28 cellular contexts compared by ENCODE assay signal in genomic region chr20:12108842-12109241, GRCh38.
"Had no signal": no experiment of that assay in that cellular context is flagged by ENCODE, and none has a peak within 500 bp of the region (broad histone marks: within the 10 kb centered on the region; RNA-seq: fewer than 3 reads in every experiment).

No MANE protein-coding gene starts in this region.

- H3K27ac Mint-ChIP-seq: stimulated activated effector memory CD8-positive, alpha-beta T cell treated with anti-CD3 and anti-CD28 coated beads, Interleukin-12 subunit alpha, Interleukin-12 subunit beta, amount 100 ng/mL, for 72 hours; stimulated activated memory B cell treated with anti-CD40 and anti-IgM and Interleukin-4, amounts not matched to agents 10 μg/mL and 1 μg/mL and 100 μg/mL, for 72 hours; stimulated activated naive B cell treated with anti-CD40 and anti-IgM and Interleukin-4, amounts not matched to agents 10 μg/mL and 1 μg/mL and 100 μg/mL, for 72 hours; stimulated activated naive CD8-positive, alpha-beta T cell treated with anti-CD3 and anti-CD28 coated beads, Interleukin-15, amount 100 ng/mL, for 72 hours; stimulated activated naive CD8-positive, alpha-beta T cell treated with anti-CD3 and anti-CD28 coated beads, Interleukin-15, Interleukin-2, amounts not matched to agents 100 ng/mL and 50 ng/mL, for 24 hours; type B pancreatic cell had no signal

- H3K4me3 Mint-ChIP-seq: stimulated activated effector memory CD8-positive, alpha-beta T cell treated with anti-CD3 and anti-CD28 coated beads, Interleukin-12 subunit alpha, Interleukin-12 subunit beta, amount 100 ng/mL, for 72 hours; stimulated activated memory B cell treated with anti-CD40 and anti-IgM and Interleukin-4, amounts not matched to agents 10 μg/mL and 1 μg/mL and 100 μg/mL, for 72 hours; stimulated activated naive B cell treated with anti-CD40 and anti-IgM and Interleukin-4, amounts not matched to agents 10 μg/mL and 1 μg/mL and 100 μg/mL, for 72 hours; stimulated activated naive CD8-positive, alpha-beta T cell treated with anti-CD3 and anti-CD28 coated beads, Interleukin-15, amount 100 ng/mL, for 72 hours; stimulated activated naive CD8-positive, alpha-beta T cell treated with anti-CD3 and anti-CD28 coated beads, Interleukin-15, Interleukin-2, amounts not matched to agents 100 ng/mL and 50 ng/mL, for 24 hours; type B pancreatic cell had no signal

- H3K36me3 ChIP-seq: stomach, suprapubic skin, thoracic aorta, thyroid gland, tibial artery, tibial nerve, transverse colon, upper lobe of left lung, upper lobe of right lung, uterus, vagina had no signal

- H3K9me3 ChIP-seq: suprapubic skin, testis, thoracic aorta, thyroid gland, tibial artery, transverse colon, upper lobe of left lung, upper lobe of right lung had no signal

- H3K4me3 ChIP-seq: stomach, suprapubic skin, testis, thoracic aorta, thyroid gland, tibial artery, tibial nerve, transverse colon, upper lobe of left lung, upper lobe of right lung, uterus, vagina had no signal

- H3K27ac ChIP-seq: stomach, suprapubic skin, testis, thoracic aorta, thyroid gland, tibial artery, tibial nerve, transverse colon, upper lobe of left lung, upper lobe of right lung, uterus, vagina had no signal

- FAIRE-seq: urothelium cell line had no signal

- H3K36me3 Mint-ChIP-seq: stimulated activated effector memory CD8-positive, alpha-beta T cell treated with anti-CD3 and anti-CD28 coated beads, Interleukin-12 subunit alpha, Interleukin-12 subunit beta, amount 100 ng/mL, for 72 hours; stimulated activated memory B cell treated with anti-CD40 and anti-IgM and Interleukin-4, amounts not matched to agents 10 μg/mL and 1 μg/mL and 100 μg/mL, for 72 hours; stimulated activated naive B cell treated with anti-CD40 and anti-IgM and Interleukin-4, amounts not matched to agents 10 μg/mL and 1 μg/mL and 100 μg/mL, for 72 hours; type B pancreatic cell had no signal

- H3K4me1 Mint-ChIP-seq: stimulated activated effector memory CD8-positive, alpha-beta T cell treated with anti-CD3 and anti-CD28 coated beads, Interleukin-12 subunit alpha, Interleukin-12 subunit beta, amount 100 ng/mL, for 72 hours; stimulated activated memory B cell treated with anti-CD40 and anti-IgM and Interleukin-4, amounts not matched to agents 10 μg/mL and 1 μg/mL and 100 μg/mL, for 72 hours; stimulated activated naive CD8-positive, alpha-beta T cell treated with anti-CD3 and anti-CD28 coated beads, Interleukin-15, amount 100 ng/mL, for 72 hours had no signal

- DNase-seq: stimulated activated CD4-positive, alpha-beta T cell treated with anti-CD3 and anti-CD28 coated beads, Interleukin-2, amount 100 ng/mL, for 48 hours; stimulated activated CD4-positive, alpha-beta T cell treated with anti-CD3 and anti-CD28 coated beads, Interleukin-4, amount 100 ng/mL, for 1 hour; stimulated activated CD4-positive, alpha-beta T cell treated with anti-CD3 and anti-CD28 coated beads, Interleukin-4, amount 100 ng/mL, for 24 hours; stimulated activated CD4-positive, alpha-beta T cell treated with anti-CD3 and anti-CD28 coated beads, Interleukin-4, amount 100 ng/mL, for 4 hours; stimulated activated CD8-positive, alpha-beta memory T cell treated with anti-CD3 and anti-CD28 coated beads, Interleukin-4, amount 100 ng/mL, for 48 hours; stimulated activated naive B cell treated with anti-CD40 and anti-IgM and Interleukin-4, amounts not matched to agents 10 μg/mL and 1 μg/mL and 100 μg/mL, for 72 hours; stimulated activated naive CD4-positive, alpha-beta T cell; stimulated activated naive CD4-positive, alpha-beta T cell treated with Interleukin-2 at 50 U/mL for 16 hours; stimulated activated naive CD8-positive, alpha-beta T cell treated with anti-CD3 and anti-CD28 coated beads, Interleukin-15, amount 100 ng/mL, for 72 hours; stimulated activated naive CD8-positive, alpha-beta T cell treated with anti-CD3 and anti-CD28 coated beads, Interleukin-15, Interleukin-2, amounts not matched to agents 100 U/mL and 50 U/mL, for 24 hours; stomach; substantia nigra; testis; thyroid gland; tibial artery; transverse colon; upper lobe of right lung; uterus had no signal

- H3K27me3 Mint-ChIP-seq: stimulated activated memory B cell treated with anti-CD40 and anti-IgM and Interleukin-4, amounts not matched to agents 10 μg/mL and 1 μg/mL and 100 μg/mL, for 72 hours; stimulated activated naive CD8-positive, alpha-beta T cell treated with anti-CD3 and anti-CD28 coated beads, Interleukin-15, amount 100 ng/mL, for 72 hours; stimulated activated naive CD8-positive, alpha-beta T cell treated with anti-CD3 and anti-CD28 coated beads, Interleukin-15, Interleukin-2, amounts not matched to agents 100 ng/mL and 50 ng/mL, for 24 hours had no signal

- H3K4me1 ChIP-seq: testis, thyroid gland, tibial artery, upper lobe of right lung, uterus, vagina had no signal

- H3K27me3 ChIP-seq: stomach, suprapubic skin, testis, thyroid gland, tibial artery, tibial nerve, transverse colon, upper lobe of left lung, upper lobe of right lung, uterus, vagina had no signal

- ATAC-seq: stimulated activated effector memory CD8-positive, alpha-beta T cell treated with anti-CD3 and anti-CD28 coated beads, Interleukin-12 subunit alpha, Interleukin-12 subunit beta, amount 100 ng/mL, for 72 hours; stimulated activated memory B cell treated with anti-CD40 and anti-IgM and Interleukin-4, amounts not matched to agents 10 μg/mL and 1 μg/mL and 100 μg/mL, for 72 hours; stimulated activated naive CD8-positive, alpha-beta T cell treated with anti-CD3 and anti-CD28 coated beads, Interleukin-15, amount 100 ng/mL, for 72 hours; stimulated activated naive CD8-positive, alpha-beta T cell treated with anti-CD3 and anti-CD28 coated beads, Interleukin-15, Interleukin-2, amounts not matched to agents 100 U/mL and 50 U/mL, for 24 hours; upper lobe of right lung had no signal
